27 cellular contexts compared by ENCODE assay signal in genomic region chr10:66242885-66243284, GRCh38.
"Had no signal": no experiment of that assay in that cellular context is flagged by ENCODE, and none has a peak within 500 bp of the region (broad histone marks: within the 10 kb centered on the region; RNA-seq: fewer than 3 reads in every experiment).

No MANE protein-coding gene starts in this region.

- H3K27ac ChIP-seq: neural progenitor cell, ovary, parathyroid adenoma, psoas muscle, right lobe of liver, sigmoid colon, stomach, thoracic aorta, thyroid gland, tibial nerve, upper lobe of left lung, vagina had no signal

- H3K9ac ChIP-seq: neural progenitor cell, parathyroid adenoma had no signal

- DNase-seq: occipital lobe; ovary; posterior cingulate gyrus; psoas muscle; right cardiac atrium; right lobe of liver; sigmoid colon; small intestine; stimulated activated CD4-positive, alpha-beta T cell treated with anti-CD3 and anti-CD28 coated beads, Interleukin-15, amount 100 ng/mL, for 24 hours; stimulated activated CD4-positive, alpha-beta T cell treated with anti-CD3 and anti-CD28 coated beads, Interleukin-2, amount 100 ng/mL, for 24 hours; stimulated activated CD4-positive, alpha-beta T cell treated with anti-CD3 and anti-CD28 coated beads, Interleukin-2, amount 100 ng/mL, for 48 hours; stimulated activated CD4-positive, alpha-beta T cell treated with anti-CD3 and anti-CD28 coated beads, Interleukin-4, amount 100 ng/mL, for 24 hours; stimulated activated naive B cell treated with anti-CD40 and anti-IgM and Interleukin-4, amounts not matched to agents 10 μg/mL and 1 μg/mL and 100 μg/mL, for 72 hours; stimulated activated naive CD4-positive, alpha-beta T cell treated with Interleukin-2 at 50 U/mL for 16 hours; stomach; thyroid gland; trophoblast cell; upper lobe of left lung had no signal

- H3K79me2 ChIP-seq: parathyroid adenoma had no signal

- H3K9me3 ChIP-seq: ovary, psoas muscle, right lobe of liver, sigmoid colon, thoracic aorta, thyroid gland, vagina had no signal

- H3K4me2 ChIP-seq: neural progenitor cell had no signal

- H3K27me3 ChIP-seq: neural progenitor cell, ovary, right lobe of liver, sigmoid colon, stomach, thyroid gland, tibial nerve, upper lobe of left lung, vagina had no signal

- H3K36me3 ChIP-seq: ovary, right lobe of liver, sigmoid colon, stomach, thoracic aorta, thyroid gland, tibial nerve, upper lobe of left lung, vagina had no signal

- H3K27ac Mint-ChIP-seq: nephron; neural progenitor cell; progenitor cell of endocrine pancreas; stimulated activated effector memory CD8-positive, alpha-beta T cell treated with anti-CD3 and anti-CD28 coated beads, Interleukin-12 subunit alpha, Interleukin-12 subunit beta, amount 100 ng/mL, for 72 hours; stimulated activated naive B cell treated with anti-CD40 and anti-IgM and Interleukin-4, amounts not matched to agents 10 μg/mL and 1 μg/mL and 100 μg/mL, for 72 hours; stimulated activated naive CD8-positive, alpha-beta T cell treated with anti-CD3 and anti-CD28 coated beads, Interleukin-15, Interleukin-2, amounts not matched to agents 100 ng/mL and 50 ng/mL, for 24 hours had no signal

- H3K4me1 ChIP-seq: neural progenitor cell, parathyroid adenoma, psoas muscle, right lobe of liver, sigmoid colon, stomach, thyroid gland, tibial nerve, upper lobe of left lung, vagina had no signal

- H3K9me3 Mint-ChIP-seq: stimulated activated naive CD8-positive, alpha-beta T cell treated with anti-CD3 and anti-CD28 coated beads, Interleukin-15, Interleukin-2, amounts not matched to agents 100 ng/mL and 50 ng/mL, for 24 hours had no signal

- H3K4me3 ChIP-seq: neural progenitor cell, ovary, psoas muscle, right lobe of liver, sigmoid colon, stomach, thoracic aorta, thyroid gland, tibial nerve, upper lobe of left lung, vagina had no signal

- H3K36me3 Mint-ChIP-seq: neural progenitor cell; stimulated activated effector memory CD8-positive, alpha-beta T cell treated with anti-CD3 and anti-CD28 coated beads, Interleukin-12 subunit alpha, Interleukin-12 subunit beta, amount 100 ng/mL, for 72 hours; stimulated activated naive B cell treated with anti-CD40 and anti-IgM and Interleukin-4, amounts not matched to agents 10 μg/mL and 1 μg/mL and 100 μg/mL, for 72 hours had no signal

- H3K4me1 Mint-ChIP-seq: nephron; neural progenitor cell; stimulated activated effector memory CD8-positive, alpha-beta T cell treated with anti-CD3 and anti-CD28 coated beads, Interleukin-12 subunit alpha, Interleukin-12 subunit beta, amount 100 ng/mL, for 72 hours; stimulated activated naive B cell treated with anti-CD40 and anti-IgM and Interleukin-4, amounts not matched to agents 10 μg/mL and 1 μg/mL and 100 μg/mL, for 72 hours had no signal

- H2AFZ ChIP-seq: neural progenitor cell, parathyroid adenoma had no signal

- H3K27me3 Mint-ChIP-seq: progenitor cell of endocrine pancreas; stimulated activated naive B cell treated with anti-CD40 and anti-IgM and Interleukin-4, amounts not matched to agents 10 μg/mL and 1 μg/mL and 100 μg/mL, for 72 hours; stimulated activated naive CD8-positive, alpha-beta T cell treated with anti-CD3 and anti-CD28 coated beads, Interleukin-15, Interleukin-2, amounts not matched to agents 100 ng/mL and 50 ng/mL, for 24 hours had no signal

- H3K4me3 Mint-ChIP-seq: nephron; neural progenitor cell; stimulated activated effector memory CD8-positive, alpha-beta T cell treated with anti-CD3 and anti-CD28 coated beads, Interleukin-12 subunit alpha, Interleukin-12 subunit beta, amount 100 ng/mL, for 72 hours; stimulated activated naive B cell treated with anti-CD40 and anti-IgM and Interleukin-4, amounts not matched to agents 10 μg/mL and 1 μg/mL and 100 μg/mL, for 72 hours; stimulated activated naive CD8-positive, alpha-beta T cell treated with anti-CD3 and anti-CD28 coated beads, Interleukin-15, Interleukin-2, amounts not matched to agents 100 ng/mL and 50 ng/mL, for 24 hours had no signal

- ATAC-seq: psoas muscle; right cardiac atrium; right lobe of liver; stimulated activated effector memory CD8-positive, alpha-beta T cell treated with anti-CD3 and anti-CD28 coated beads, Interleukin-12 subunit alpha, Interleukin-12 subunit beta, amount 100 ng/mL, for 72 hours; stimulated activated naive B cell treated with anti-CD40 and anti-IgM and Interleukin-4, amounts not matched to agents 10 μg/mL and 1 μg/mL and 100 μg/mL, for 72 hours had no signal
